In the genomic region with DNA sequence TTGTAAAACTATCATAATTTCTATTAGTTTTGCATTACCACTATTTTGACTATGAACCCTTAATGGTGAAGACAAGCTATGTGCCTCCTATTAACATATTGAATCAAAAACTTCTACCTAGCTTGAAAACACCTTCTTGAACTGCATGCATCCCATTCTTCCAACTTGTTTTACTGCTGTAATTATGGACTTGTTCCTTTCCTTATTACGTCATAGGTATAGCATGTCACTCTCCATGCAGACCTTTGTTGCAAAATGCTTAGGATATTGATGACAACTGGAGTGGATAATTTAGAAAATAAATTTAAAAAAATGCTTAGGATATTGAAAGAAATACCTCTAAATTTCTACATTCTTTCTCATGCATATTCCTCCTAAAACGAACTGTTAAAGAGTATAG, we compare ENCODE assay signal across 11 cellular contexts.
"Had no signal": no experiment of that assay in that cellular context is flagged by ENCODE, and none has a peak within 500 bp of the region (broad histone marks: within the 10 kb centered on the region; RNA-seq: fewer than 3 reads in every experiment).

No MANE protein-coding gene starts in this region.

- DNase-seq: GM23248, GOT3, H7, H9, HCEC 1CT, HFFc6 had no signal

- FAIRE-seq: H1, H54 had no signal

- H3K4me2 ChIP-seq: GM23338 had no signal

- H3K9me3 ChIP-seq: HAP-1 had no signal

- H3K4me3 Mint-ChIP-seq: GM23338, H9, HFFc6 had no signal

- ATAC-seq: GM23338, HCT116 had no signal

- H3K27ac ChIP-seq: GM23248 had no signal

- H3K27ac Mint-ChIP-seq: GM23338, H9, HFFc6 had no signal

- H3K4me3 ChIP-seq: GM23248, GM23338, HAP-1 had no signal

- H3K36me3 ChIP-seq: HAP-1 had no signal

- H3K4me1 ChIP-seq: HAP-1 had no signal

- H2AFZ ChIP-seq: GM23248, GM23338 had no signal

- H3K9ac ChIP-seq: GM23248 had no signal

- H3K4me1 Mint-ChIP-seq: GM23338, H9 had no signal
